27 cellular contexts compared by ENCODE assay signal in the genomic region with DNA sequence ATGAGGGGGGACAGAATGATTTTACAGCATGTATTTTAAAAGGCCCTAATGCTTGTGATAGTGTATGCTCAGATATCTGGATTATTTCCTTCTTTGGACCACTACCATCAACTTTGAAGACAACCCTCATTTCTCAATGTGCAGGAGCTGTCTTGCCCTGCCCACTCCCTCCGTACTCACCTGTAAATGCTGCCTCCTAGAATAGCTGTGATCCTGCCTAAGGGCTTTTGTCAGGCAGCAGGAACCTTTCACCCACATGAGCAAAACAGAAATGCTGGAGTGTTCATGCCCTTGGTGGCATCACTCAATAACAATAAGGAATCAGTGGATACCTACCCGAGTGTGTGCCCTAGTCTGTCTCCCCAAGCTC.
A peak's percentile ranks its signal among the peaks of the same experiment; 100 is the strongest.
DNase-seq lines count a peak whose midpoint lies in the region; ATAC-seq, FAIRE-seq and TF ChIP-seq lines count a peak whose summit lies in the region.
"Had no signal": no experiment of that assay in that cellular context is flagged by ENCODE, and none has a peak within 500 bp of the region (broad histone marks: within the 10 kb centered on the region; RNA-seq: fewer than 3 reads in every experiment).

No MANE protein-coding gene starts in this region.

- H3K4me2 ChIP-seq in PC-3 (ENCODE audit: low read length): no peak overlapping the region
- H3K4me2 ChIP-seq in H1 (ENCODE audit: insufficient read depth in 1 of 2, low read depth in 2 of 2, low read length in 2 of 2): no peak overlapping the region

- POLR2A ChIA-PET in PC-3 (lab: Charles Lee; ENCODE audit: unreplicated experiment): no interaction called here
- POLR2A ChIA-PET in H1 (lab: Charles Lee; ENCODE audit: partially characterized antibody): no interaction called here

- no peaks in the 10 kb centered on the region for H3K9me2 ChIP-seq in PC-3 (replicated peaks; ENCODE audit: low read length)

- CTCF ChIA-PET in PC-3 (lab: Charles Lee) (no interaction called here), H1 (lab: Charles Lee; ENCODE audit: partially characterized antibody) (interaction anchor here (0.8 to 1.2 kb wide), 4 partner anchors 8 to 568 kb away, joined by 3 to 4 read pairs (median 3); no protein-coding TSS in a partner anchor)

- TF ChIP-seq CTCF in PC-3 (conservative IDR thresholded peaks at IDR 0.05; ENCODE audit: low read depth, low read length): no peak
- TF ChIP-seq CTCF in H1 (IDR thresholded peaks at IDR 0.05; ENCODE audit: control extremely low read depth in 1 of 3, insufficient read depth in 1 of 3, low read depth in 1 of 3, low read length in 3 of 3): no peak
- no peak for TF ChIP-seq CTCF in nephron (IDR thresholded peaks at IDR 0.05; ENCODE audit: unreplicated experiment in 3 of 3)
- no peak for TF ChIP-seq CTCF in thyroid gland (IDR thresholded peaks at IDR 0.05)
- no peak for TF ChIP-seq CTCF in endodermal cell (conservative IDR thresholded peaks at IDR 0.05)

- H3K9me3 Mint-ChIP-seq in nephron (peaks cover 3% of the 10 kb centered on the region), endodermal cell (no peaks in the 10 kb centered on the region)

- no peak overlapping the region for H3K4me3 ChIP-seq in PC-3 (ENCODE audit: low read length)
- no peak overlapping the region for H3K4me3 ChIP-seq in H1 (ENCODE audit: extremely low read depth in 1 of 4, insufficient read depth in 2 of 4, low read depth in 3 of 4, low read length in 4 of 4)
- H3K4me3 ChIP-seq in thyroid gland (replicated peaks in 1 of 3): no peak overlapping the region
- no peak overlapping the region for H3K4me3 ChIP-seq in endodermal cell (ENCODE audit: low read length)
- H3K4me3 ChIP-seq: GM12878, K562, SJSA1 had no signal

- H3K27me3 ChIP-seq in PC-3 (ENCODE audit: low read length): no peaks in the 10 kb centered on the region
- no peaks in the 10 kb centered on the region for H3K27me3 ChIP-seq in H1 (replicated peaks in 1 of 4; ENCODE audit: control insufficient read depth in 3 of 4, extremely low read depth in 1 of 4, insufficient read depth in 3 of 4, low read length in 3 of 4)
- H3K27me3 ChIP-seq in thyroid gland: no peaks in the 10 kb centered on the region
- H3K27me3 ChIP-seq in endodermal cell (ENCODE audit: control insufficient read depth, insufficient read depth, low read length, poor library complexity, severe bottlenecking): no peaks in the 10 kb centered on the region
- H3K27me3 ChIP-seq: SJSA1 had no signal

- no peak for FAIRE-seq in H1 (lab: Jason Lieb, UNC)
- FAIRE-seq: GM12878, K562 had no signal

- H3K27ac ChIP-seq in PC-3 (ENCODE audit: low read length): no peak overlapping the region
- no peak overlapping the region for H3K27ac ChIP-seq in H1 (ENCODE audit: low read depth, low read length)
- peak overlapping the region in 2 of 3 donors; percentile 37 to 50 for H3K27ac ChIP-seq in thyroid gland
- no peak overlapping the region for H3K27ac ChIP-seq in endodermal cell (ENCODE audit: low read depth, low read length)
- H3K27ac ChIP-seq: SJSA1 had no signal

- H3K4ac ChIP-seq in H1 (replicated peaks; ENCODE audit: insufficient read length, low read depth, low read length): no peak overlapping the region

- H3K27ac Mint-ChIP-seq in nephron: peak overlapping the region; percentile 47 to 62 (median 58)
- H3K27ac Mint-ChIP-seq in endodermal cell: no peak overlapping the region
- H3K27ac Mint-ChIP-seq: CD4-positive, alpha-beta memory T cell had no signal

- H3K4me3 Mint-ChIP-seq in nephron (no peak overlapping the region), endodermal cell (no peak overlapping the region)

- H4K91ac ChIP-seq in H1 (replicated peaks; ENCODE audit: insufficient read length, low read length): no peak overlapping the region

- H2BK15ac ChIP-seq in H1 (ENCODE audit: low read length): no peak overlapping the region

- no TSS peak for BruUV-seq in PC-3 (replicated peaks; lab: Mats Ljungman, UMichigan)

- intact Hi-C loops in PC-3 (cut with micrococcal nuclease): no loop called here
- intact Hi-C loops in thyroid gland (cut with DNase I): no loop called here

- H2BK5ac ChIP-seq in H1 (ENCODE audit: low read depth, low read length): no peak overlapping the region

- no peak overlapping the region for H3K9ac ChIP-seq in PC-3 (ENCODE audit: low read length)
- no peak overlapping the region for H3K9ac ChIP-seq in H1 (replicated peaks in 1 of 4; ENCODE audit: extremely low read depth in 1 of 4, low read depth in 3 of 4, low read length in 3 of 4)
- no peak overlapping the region for H3K9ac ChIP-seq in endodermal cell (ENCODE audit: extremely low read depth, low read length, poor library complexity, severe bottlenecking)

- H2BK12ac ChIP-seq in H1 (ENCODE audit: low read depth, low read length): no peak overlapping the region

- no peak overlapping the region for H4K5ac ChIP-seq in H1 (ENCODE audit: insufficient read length, low read depth, low read length)

- H3K4me1 Mint-ChIP-seq in nephron: peaks cover 46% of the 10 kb centered on the region
- H3K4me1 Mint-ChIP-seq in endodermal cell: no peaks in the 10 kb centered on the region
- H3K4me1 Mint-ChIP-seq: CD4-positive, alpha-beta memory T cell had no signal

- H3K36me3 ChIP-seq in PC-3 (ENCODE audit: low read depth, low read length) (no peaks in the 10 kb centered on the region), H1 (ENCODE audit: control insufficient read depth in 2 of 4, insufficient read depth in 4 of 4, low read length in 3 of 4) (no peaks in the 10 kb centered on the region), thyroid gland (no peaks in the 10 kb centered on the region), endodermal cell (ENCODE audit: control insufficient read depth, insufficient read depth, low read length) (no peaks in the 10 kb centered on the region)
- H3K36me3 ChIP-seq: SJSA1 had no signal

- H3K23me2 ChIP-seq in H1 (ENCODE audit: low read depth, low read length): no peaks in the 10 kb centered on the region

- 86% methylated on average over 2 of the region's 2 CpGs; no CpG with 5 or more reads in 1 of the 2 experiments for WGBS in H1 (ENCODE audit: extremely low coverage in 1 of 2, insufficient coverage in 1 of 2, insufficient read length in 1 of 2, insufficient replicate concordance in 2 of 2, low coverage in 1 of 2, low lambda C conversion rate in 2 of 2, missing lambda C conversion rate in 1 of 2), 2 experiments
- 74 to 75% methylated on average over 2 of the region's 2 CpGs for WGBS in thyroid gland, 2 donors
- WGBS in endodermal cell (ENCODE audit: insufficient coverage in 1 of 2, insufficient read length in 1 of 2), 2 experiments: 91 to 100% methylated on average over 1 to 2 of the region's 2 CpGs

- no peak for TF ChIP-seq EP300 in H1 (IDR thresholded peaks at IDR 0.05; ENCODE audit: borderline replicate concordance in 1 of 2, low read depth in 2 of 2, low read length in 2 of 2)

- no peaks in the 10 kb centered on the region for H3K36me3 Mint-ChIP-seq in nephron (ENCODE audit: low read depth)
- H3K36me3 Mint-ChIP-seq in endodermal cell (ENCODE audit: low read depth): no peaks in the 10 kb centered on the region
- H3K36me3 Mint-ChIP-seq: CD4-positive, alpha-beta memory T cell had no signal

- H3K14ac ChIP-seq in H1 (ENCODE audit: insufficient read length): no peak overlapping the region

- no peaks in the 10 kb centered on the region for H3K4me1 ChIP-seq in PC-3 (ENCODE audit: insufficient read depth, low read length)
- 0 out of 7 replicates have a peak, but pooled peaks cover 0 to 2% (median 0%) of the 10 kb centered on the region in 4 experiments for H3K4me1 ChIP-seq in H1 (replicated peaks in 1 of 4; ENCODE audit: control insufficient read depth in 3 of 4, insufficient read depth in 4 of 4, low read length in 3 of 4)
- H3K4me1 ChIP-seq in thyroid gland: peaks cover 6 to 16% of the 10 kb centered on the region in 2 donors
- H3K4me1 ChIP-seq in endodermal cell (ENCODE audit: control insufficient read depth, insufficient read depth, low read length): no peaks in the 10 kb centered on the region
- H3K4me1 ChIP-seq: SJSA1 had no signal

- no peak overlapping the region for H3K23ac ChIP-seq in H1 (ENCODE audit: insufficient read length)

- H2BK20ac ChIP-seq in H1 (ENCODE audit: low read length): no peak overlapping the region

- H2AFZ ChIP-seq in PC-3 (ENCODE audit: low read length): no peak overlapping the region
- H2AFZ ChIP-seq in H1 (ENCODE audit: low read length): peak overlapping the region; percentile 81

- TF ChIP-seq POLR2A in H1 (IDR thresholded peaks at IDR 0.05; ENCODE audit: control extremely low read depth in 1 of 2, low read depth in 2 of 2, low read length in 2 of 2) (no peak), thyroid gland (IDR thresholded peaks at IDR 0.05) (no peak)

- no peak overlapping the region for H2AK5ac ChIP-seq in H1 (ENCODE audit: low read depth, low read length)

- no peak for ATAC-seq in PC-3
- ATAC-seq in HG03469 (IDR thresholded peaks at IDR 0.05; ENCODE audit: unreplicated experiment): no peak
- no peak for ATAC-seq in HG03571 (IDR thresholded peaks at IDR 0.05; ENCODE audit: unreplicated experiment)
- ATAC-seq: K562 had no signal

- H3K56ac ChIP-seq in H1 (replicated peaks; ENCODE audit: insufficient read length, low read depth, low read length): no peak overlapping the region

- no peak overlapping the region for H2BK120ac ChIP-seq in H1 (replicated peaks; ENCODE audit: low read depth, low read length)

- TF ChIP-seq RAD21 in H1 (IDR thresholded peaks at IDR 0.05 in 1 of 2, conservative IDR thresholded peaks at IDR 0.05 in 1 of 2; ENCODE audit: low read depth in 2 of 2, low read length in 2 of 2): no peak

- H3K79me2 ChIP-seq in PC-3 (ENCODE audit: low read length) (no peaks in the 10 kb centered on the region), H1 (ENCODE audit: control insufficient read depth in 1 of 2, insufficient read depth in 2 of 2, low read length in 2 of 2) (no peaks in the 10 kb centered on the region)

- no peak overlapping the region for H3K18ac ChIP-seq in H1 (ENCODE audit: extremely low read depth, low read length)

- H3K9me3 ChIP-seq in PC-3 (ENCODE audit: low read length) (no peaks in the 10 kb centered on the region), H1 (ENCODE audit: insufficient read depth in 2 of 2, low read depth in 1 of 2, low read length in 1 of 2) (no peaks in the 10 kb centered on the region), thyroid gland (no peaks in the 10 kb centered on the region), endodermal cell (ENCODE audit: control insufficient read depth, low read length) (no peaks in the 10 kb centered on the region)
- H3K9me3 ChIP-seq: SJSA1 had no signal

- H4K20me1 ChIP-seq in PC-3 (ENCODE audit: low read length) (no peaks in the 10 kb centered on the region), H1 (replicated peaks in 1 of 2; ENCODE audit: control insufficient read depth in 1 of 2, insufficient read depth in 2 of 2, low read length in 2 of 2) (no peaks in the 10 kb centered on the region)

- H3K79me1 ChIP-seq in H1 (ENCODE audit: low read depth, low read length): no peaks in the 10 kb centered on the region

- H4K8ac ChIP-seq in H1 (ENCODE audit: extremely low read depth, insufficient read depth, low read length): no peak overlapping the region

- DNase-seq in PC-3 (peak; percentile 23), H1 (ENCODE audit: low read depth in 1 of 2, low spot score in 2 of 2) (no peak), thyroid gland (no peak), endodermal cell (no peak)
- DNase-seq: C1 segment of cervical spinal cord; CD4-positive, alpha-beta memory T cell; COR-L47; DMS53; GDM1; GOT3; HCEC 1CT; Kasumi-1; MV-4-11; NCI-H1105; NCI-H1436 treated with DMSO at 0.1 percent for 48 hours; NCI-H187 treated with DMSO at 0.1 percent for 48 hours; NCI-H2107; NCI-H446; NK-92 treated with Interleukin-12 subunit alpha and Interleukin-12 subunit beta, amount 100 ng/mL, for 24 hours; Right ventricle myocardium superior; RPMI8226 had no signal

- no peaks in the 10 kb centered on the region for H3F3A ChIP-seq in PC-3 (ENCODE audit: low read length, unreplicated experiment)

- H3K27me3 Mint-ChIP-seq in nephron (ENCODE audit: low read depth): no peaks in the 10 kb centered on the region
- peaks cover 4% of the 10 kb centered on the region for H3K27me3 Mint-ChIP-seq in endodermal cell (ENCODE audit: insufficient read depth)
- H3K27me3 Mint-ChIP-seq: CD4-positive, alpha-beta memory T cell had no signal

Comparison
In these comparisons a context has a peak if more than half of its experiments do, and no peak if none do; other contexts are left out.
1. H3K27ac ChIP-seq: peak in thyroid gland (2 of 3); none in PC-3 (single experiment), H1 (single experiment) and endodermal cell (single experiment).